34 cellular contexts compared by ENCODE assay signal in genomic region chr6:53918854-53919253, GRCh38.
"Had no signal": no experiment of that assay in that cellular context is flagged by ENCODE, and none has a peak within 500 bp of the region (broad histone marks: within the 10 kb centered on the region; RNA-seq: fewer than 3 reads in every experiment).

No MANE protein-coding gene starts in this region.

- H3K4me2 ChIP-seq: hepatocyte, smooth muscle cell had no signal

- H3K4me3 ChIP-seq: breast epithelium, gastrocnemius medialis, hepatocyte, left lung, lower lobe of right lung, pancreas, psoas muscle, smooth muscle cell, uterus had no signal

- ATAC-seq: activated CD8-positive, alpha-beta memory T cell treated with anti-CD3 and anti-CD28 coated beads, Interleukin-2, amount 10 ng/mL, durations not matched to agents 7 days and 5 days; activated CD8-positive, alpha-beta T cell treated with anti-CD3 and anti-CD28 coated beads, Interleukin-2, amount 10 ng/mL, durations not matched to agents 7 days and 5 days; activated naive CD4-positive, alpha-beta T cell treated with anti-CD3 and anti-CD28 coated beads, Interleukin-2, amount 50 U/mL, for 72 hours; gastrocnemius medialis; left lung; lower lobe of right lung; naive thymus-derived CD8-positive, alpha-beta T cell; psoas muscle; stimulated activated memory B cell treated with anti-CD40 and anti-IgM and Interleukin-4, amounts not matched to agents 10 μg/mL and 1 μg/mL and 100 μg/mL, for 72 hours; stimulated activated naive CD8-positive, alpha-beta T cell treated with anti-CD3 and anti-CD28 coated beads, Interleukin-15, amount 100 ng/mL, for 72 hours; T-helper 17 cell had no signal

- H3K9me3 Mint-ChIP-seq: activated CD4-positive, alpha-beta T cell treated with anti-CD3 and anti-CD28 coated beads, Interleukin-2, amount 10 ng/mL, durations not matched to agents 7 days and 5 days; activated naive CD4-positive, alpha-beta T cell treated with anti-CD3 and anti-CD28 coated beads, Interleukin-2, amount 50 U/mL, for 72 hours; activated T-helper 2 cell treated with anti-CD3 and anti-CD28 coated beads, Interferon-gamma antibody, Interleukin-2, Interleukin-4, amounts not matched to agents 10 μg/mL and 5 μg/mL and 100 μg/mL, durations not matched to agents 14 hours and 24 hours and 36 hours; immature natural killer cell; naive thymus-derived CD8-positive, alpha-beta T cell; neural crest cell; stimulated activated memory B cell treated with anti-CD40 and anti-IgM and Interleukin-4, amounts not matched to agents 10 μg/mL and 1 μg/mL and 100 μg/mL, for 72 hours; stimulated activated naive CD8-positive, alpha-beta T cell treated with anti-CD3 and anti-CD28 coated beads, Interleukin-15, amount 100 ng/mL, for 72 hours; type B pancreatic cell; WTC11 had no signal

- H3K79me2 ChIP-seq: hepatocyte had no signal

- DNase-seq: activated CD4-positive, alpha-beta T cell treated with anti-CD3 and anti-CD28 coated beads for 1 hour; activated CD4-positive, alpha-beta T cell treated with anti-CD3 and anti-CD28 coated beads, Interleukin-2, amount 10 ng/mL, durations not matched to agents 7 days and 5 days; activated CD8-positive, alpha-beta memory T cell treated with anti-CD3 and anti-CD28 coated beads, Interleukin-2, amount 10 ng/mL, durations not matched to agents 7 days and 5 days; activated CD8-positive, alpha-beta T cell treated with anti-CD3 and anti-CD28 coated beads, Interleukin-2, amount 10 ng/mL, durations not matched to agents 7 days and 5 days; activated naive CD4-positive, alpha-beta T cell; activated T-cell treated with anti-CD3 and anti-CD28 coated beads, Interleukin-2, amount 50 U/mL, for 48 hours; central memory CD4-positive, alpha-beta T cell; gastrocnemius medialis; immature natural killer cell; left lung; lower lobe of right lung; mesenchymal stem cell; naive thymus-derived CD8-positive, alpha-beta T cell; nucleus accumbens; pancreas; psoas muscle; stimulated activated CD4-positive, alpha-beta T cell treated with anti-CD3 and anti-CD28 coated beads, Interleukin-1b, Interleukin-23, amount 100 ng/mL, for 48 hours; stimulated activated CD4-positive, alpha-beta T cell treated with anti-CD3 and anti-CD28 coated beads, Interleukin-4, amount 100 ng/mL, for 4 hours; stimulated activated CD8-positive, alpha-beta memory T cell treated with anti-CD3 and anti-CD28 coated beads, Interleukin-4, amount 100 ng/mL, for 48 hours; stimulated activated naive CD8-positive, alpha-beta T cell treated with anti-CD3 and anti-CD28 coated beads, Interleukin-15, amount 100 ng/mL, for 72 hours; substantia nigra; T-helper 17 cell; T1000; uterus had no signal

- H3K36me3 ChIP-seq: breast epithelium, gastrocnemius medialis, left lung, uterus had no signal

- H3K4me3 Mint-ChIP-seq: activated CD4-positive, alpha-beta T cell treated with anti-CD3 and anti-CD28 coated beads, Interleukin-2, amount 10 ng/mL, durations not matched to agents 7 days and 5 days; activated CD8-positive, alpha-beta memory T cell treated with anti-CD3 and anti-CD28 coated beads, Interleukin-2, amount 10 ng/mL, durations not matched to agents 7 days and 5 days; activated CD8-positive, alpha-beta T cell treated with anti-CD3 and anti-CD28 coated beads, Interleukin-2, amount 10 ng/mL, durations not matched to agents 7 days and 5 days; immature natural killer cell; naive thymus-derived CD8-positive, alpha-beta T cell; neural crest cell; stimulated activated memory B cell treated with anti-CD40 and anti-IgM and Interleukin-4, amounts not matched to agents 10 μg/mL and 1 μg/mL and 100 μg/mL, for 72 hours; stimulated activated naive CD8-positive, alpha-beta T cell treated with anti-CD3 and anti-CD28 coated beads, Interleukin-15, amount 100 ng/mL, for 72 hours; T-helper 17 cell; WTC11 had no signal

- H3K4me1 ChIP-seq: gastrocnemius medialis, left lung, lower lobe of right lung, pancreas, psoas muscle, uterus had no signal

- H2AFZ ChIP-seq: hepatocyte had no signal

- H3K27me3 ChIP-seq: breast epithelium, gastrocnemius medialis, hepatocyte, left lung, pancreas, uterus had no signal

- H3K27ac ChIP-seq: breast epithelium, epithelial cell of prostate, gastrocnemius medialis, hepatocyte, left lung, lower lobe of right lung, pancreas, psoas muscle, uterus had no signal

- H3K27me3 Mint-ChIP-seq: activated CD4-positive, alpha-beta T cell treated with anti-CD3 and anti-CD28 coated beads, Interleukin-2, amount 10 ng/mL, durations not matched to agents 7 days and 5 days; activated CD8-positive, alpha-beta memory T cell treated with anti-CD3 and anti-CD28 coated beads, Interleukin-2, amount 10 ng/mL, durations not matched to agents 7 days and 5 days; naive thymus-derived CD8-positive, alpha-beta T cell; stimulated activated memory B cell treated with anti-CD40 and anti-IgM and Interleukin-4, amounts not matched to agents 10 μg/mL and 1 μg/mL and 100 μg/mL, for 72 hours; stimulated activated naive CD8-positive, alpha-beta T cell treated with anti-CD3 and anti-CD28 coated beads, Interleukin-15, amount 100 ng/mL, for 72 hours; T-helper 17 cell; type B pancreatic cell had no signal

- H3K4me1 Mint-ChIP-seq: activated CD4-positive, alpha-beta T cell treated with anti-CD3 and anti-CD28 coated beads, Interleukin-2, amount 10 ng/mL, durations not matched to agents 7 days and 5 days; activated CD8-positive, alpha-beta memory T cell treated with anti-CD3 and anti-CD28 coated beads, Interleukin-2, amount 10 ng/mL, durations not matched to agents 7 days and 5 days; immature natural killer cell; naive thymus-derived CD8-positive, alpha-beta T cell; stimulated activated memory B cell treated with anti-CD40 and anti-IgM and Interleukin-4, amounts not matched to agents 10 μg/mL and 1 μg/mL and 100 μg/mL, for 72 hours; stimulated activated naive CD8-positive, alpha-beta T cell treated with anti-CD3 and anti-CD28 coated beads, Interleukin-15, amount 100 ng/mL, for 72 hours; T-helper 17 cell had no signal

- H3K9me3 ChIP-seq: breast epithelium, gastrocnemius medialis, left lung, lower lobe of right lung, pancreas, psoas muscle, uterus had no signal

- H3K27ac Mint-ChIP-seq: activated CD4-positive, alpha-beta T cell treated with anti-CD3 and anti-CD28 coated beads, Interleukin-2, amount 10 ng/mL, durations not matched to agents 7 days and 5 days; activated CD8-positive, alpha-beta memory T cell treated with anti-CD3 and anti-CD28 coated beads, Interleukin-2, amount 10 ng/mL, durations not matched to agents 7 days and 5 days; activated CD8-positive, alpha-beta T cell treated with anti-CD3 and anti-CD28 coated beads, Interleukin-2, amount 10 ng/mL, durations not matched to agents 7 days and 5 days; activated naive CD4-positive, alpha-beta T cell treated with anti-CD3 and anti-CD28 coated beads, Interleukin-2, amount 50 U/mL, for 72 hours; activated T-helper 2 cell treated with anti-CD3 and anti-CD28 coated beads, Interferon-gamma antibody, Interleukin-2, Interleukin-4, amounts not matched to agents 10 μg/mL and 5 μg/mL and 100 μg/mL, durations not matched to agents 14 hours and 24 hours and 36 hours; immature natural killer cell; stimulated activated memory B cell treated with anti-CD40 and anti-IgM and Interleukin-4, amounts not matched to agents 10 μg/mL and 1 μg/mL and 100 μg/mL, for 72 hours; stimulated activated naive CD8-positive, alpha-beta T cell treated with anti-CD3 and anti-CD28 coated beads, Interleukin-15, amount 100 ng/mL, for 72 hours; T-helper 17 cell; WTC11 had no signal
